ENCODE assay signal across 20 cellular contexts in the genomic region with DNA sequence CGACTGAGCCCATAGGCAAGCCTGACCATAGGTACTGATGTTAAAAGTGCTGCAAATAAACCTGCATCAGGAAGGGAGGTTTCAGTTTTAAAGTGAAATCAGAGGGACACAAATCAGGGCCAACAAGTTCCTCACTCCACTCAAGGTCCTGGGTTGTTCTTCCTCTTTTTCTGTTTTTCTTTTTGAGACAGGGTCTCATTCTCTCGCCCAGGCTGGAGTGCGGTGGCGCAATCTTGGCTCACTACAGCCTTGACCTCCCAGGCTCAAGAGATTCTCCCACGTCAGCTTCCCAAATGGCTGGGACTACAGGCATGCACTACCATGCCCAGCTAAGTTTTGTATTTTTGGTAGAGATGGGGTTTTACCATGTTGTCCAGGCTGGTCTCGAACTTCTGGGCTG. TPM values are rescaled to one million over a fixed set of nuclear protein-coding genes. Genes with fewer than 3 reads are reported as not detected.
DNase-seq lines count a peak whose midpoint lies in the region; ATAC-seq and TF ChIP-seq lines count a peak whose summit lies in the region.
"Had no signal": no experiment of that assay in that cellular context is flagged by ENCODE, and none has a peak within 500 bp of the region (broad histone marks: within the 10 kb centered on the region; RNA-seq: fewer than 3 reads in every experiment).

No MANE protein-coding gene starts in this region.

- H3K4me1 Mint-ChIP-seq in activated naive CD8-positive, alpha-beta T cell treated with anti-CD3 and anti-CD28 coated beads, Interleukin-2, amount 10 ng/mL, durations not matched to agents 7 days and 5 days: peaks cover 6% of the 10 kb centered on the region
- H3K4me1 Mint-ChIP-seq in activated naive CD8-positive, alpha-beta T cell treated with anti-CD3 and anti-CD28 coated beads for 36 hours: no peaks in the 10 kb centered on the region
- no peaks in the 10 kb centered on the region for H3K4me1 Mint-ChIP-seq in type B pancreatic cell (ENCODE audit: unreplicated experiment)
- H3K4me1 Mint-ChIP-seq: activated CD8-positive, alpha-beta memory T cell treated with anti-CD3 and anti-CD28 coated beads, Interleukin-2, amount 10 ng/mL, durations not matched to agents 7 days and 5 days; endodermal cell; nephron had no signal

- H3K27ac ChIP-seq in RWPE1: peak overlapping the region; percentile 20
- H3K27ac ChIP-seq in left lung: peak overlapping the region in 1 of 2 donors; percentile 37
- H3K27ac ChIP-seq in coronary artery: peak overlapping the region in 1 of 2 donors; percentile 54
- H3K27ac ChIP-seq: thyroid gland had no signal

- DNase-seq in activated naive CD8-positive, alpha-beta T cell treated with anti-CD3 and anti-CD28 coated beads, Interleukin-2, amount 10 ng/mL, durations not matched to agents 7 days and 5 days: no peak
- DNase-seq in activated naive CD8-positive, alpha-beta T cell treated with anti-CD3 and anti-CD28 coated beads for 36 hours: no peak
- DNase-seq in RWPE1 (ENCODE audit: low spot score) (no peak), left lung (peak in 1 of 2 donors; percentile 62), type B pancreatic cell (ENCODE audit: extremely low spot score, unreplicated experiment) (no peak), epidermal melanocyte (ENCODE audit: insufficient read length, low spot score) (no peak), NCI-H82 (lab: John Stamatoyannopoulos, UW) (no peak), coronary artery (ENCODE audit: low spot score) (no peak)
- DNase-seq: activated CD8-positive, alpha-beta memory T cell treated with anti-CD3 and anti-CD28 coated beads, Interleukin-2, amount 10 ng/mL, durations not matched to agents 7 days and 5 days; activated effector memory CD4-positive, alpha-beta T cell treated with Interleukin-2 at 50 U/mL for 16 hours; amygdala; CD4-positive, alpha-beta T cell; heart left ventricle; islet precursor cell; NCI-H1105; NCI-H774; thyroid gland had no signal

- POLR2A ChIA-PET in activated naive CD8-positive, alpha-beta T cell treated with anti-CD3 and anti-CD28 coated beads, Interleukin-2, amount 10 ng/mL, durations not matched to agents 7 days and 5 days (lab: Charles Lee): no interaction called here
- POLR2A ChIA-PET in RWPE1 (lab: Yijun Ruan, JAX; ENCODE audit: low non-redundant PET): no interaction called here

- H3K4me3 ChIP-seq in left lung (no peak overlapping the region), coronary artery (no peak overlapping the region)
- H3K4me3 ChIP-seq: heart left ventricle, thyroid gland had no signal

- H3K4me1 ChIP-seq in left lung: peaks cover 0 to 13% of the 10 kb centered on the region in 2 donors
- H3K4me1 ChIP-seq: thyroid gland had no signal

- H3K4me3 Mint-ChIP-seq in activated naive CD8-positive, alpha-beta T cell treated with anti-CD3 and anti-CD28 coated beads, Interleukin-2, amount 10 ng/mL, durations not matched to agents 7 days and 5 days: no peak overlapping the region
- H3K4me3 Mint-ChIP-seq in activated naive CD8-positive, alpha-beta T cell treated with anti-CD3 and anti-CD28 coated beads for 36 hours: no peak overlapping the region
- H3K4me3 Mint-ChIP-seq in type B pancreatic cell: no peak overlapping the region
- H3K4me3 Mint-ChIP-seq: activated CD8-positive, alpha-beta memory T cell treated with anti-CD3 and anti-CD28 coated beads, Interleukin-2, amount 10 ng/mL, durations not matched to agents 7 days and 5 days; CD4-positive, alpha-beta T cell; endodermal cell; nephron had no signal

- peaks cover 0 to 88% of the 10 kb centered on the region in 2 donors for H3K36me3 ChIP-seq in left lung

- intact Hi-C loops in left lung (cut with DNase I): no loop called here

- TF ChIP-seq CTCF in RWPE1 (conservative IDR thresholded peaks at IDR 0.05; ENCODE audit: low read depth) (no peak), left lung (IDR thresholded peaks at IDR 0.05) (no peak), type B pancreatic cell (conservative IDR thresholded peaks at IDR 0.05) (no peak), coronary artery (IDR thresholded peaks at IDR 0.05) (no peak)

- no peaks in the 10 kb centered on the region for H3K27me3 Mint-ChIP-seq in activated naive CD8-positive, alpha-beta T cell treated with anti-CD3 and anti-CD28 coated beads, Interleukin-2, amount 10 ng/mL, durations not matched to agents 7 days and 5 days
- no peaks in the 10 kb centered on the region for H3K27me3 Mint-ChIP-seq in activated naive CD8-positive, alpha-beta T cell treated with anti-CD3 and anti-CD28 coated beads for 36 hours
- no peaks in the 10 kb centered on the region for H3K27me3 Mint-ChIP-seq in type B pancreatic cell
- H3K27me3 Mint-ChIP-seq: activated CD8-positive, alpha-beta memory T cell treated with anti-CD3 and anti-CD28 coated beads, Interleukin-2, amount 10 ng/mL, durations not matched to agents 7 days and 5 days; CD4-positive, alpha-beta T cell had no signal

- H3K36me3 Mint-ChIP-seq in activated naive CD8-positive, alpha-beta T cell treated with anti-CD3 and anti-CD28 coated beads, Interleukin-2, amount 10 ng/mL, durations not matched to agents 7 days and 5 days: peaks cover 20% of the 10 kb centered on the region
- peaks cover 30% of the 10 kb centered on the region for H3K36me3 Mint-ChIP-seq in activated naive CD8-positive, alpha-beta T cell treated with anti-CD3 and anti-CD28 coated beads for 36 hours
- H3K36me3 Mint-ChIP-seq in type B pancreatic cell: peaks cover 24% of the 10 kb centered on the region

- H3K9me3 Mint-ChIP-seq in activated naive CD8-positive, alpha-beta T cell treated with anti-CD3 and anti-CD28 coated beads, Interleukin-2, amount 10 ng/mL, durations not matched to agents 7 days and 5 days: no peaks in the 10 kb centered on the region
- no peaks in the 10 kb centered on the region for H3K9me3 Mint-ChIP-seq in activated naive CD8-positive, alpha-beta T cell treated with anti-CD3 and anti-CD28 coated beads for 36 hours
- H3K9me3 Mint-ChIP-seq in type B pancreatic cell: no peaks in the 10 kb centered on the region
- H3K9me3 Mint-ChIP-seq: CD4-positive, alpha-beta T cell; endodermal cell; nephron had no signal

- CTCF ChIA-PET in RWPE1 (lab: Yijun Ruan, JAX): no interaction called here

- no peak for ATAC-seq in activated naive CD8-positive, alpha-beta T cell treated with anti-CD3 and anti-CD28 coated beads, Interleukin-2, amount 10 ng/mL, durations not matched to agents 7 days and 5 days (ENCODE audit: low read depth)
- ATAC-seq in left lung: peak; percentile 42
- ATAC-seq: activated CD4-positive, CD25-positive, alpha-beta regulatory T cell treated with anti-CD3 and anti-CD28 coated beads, Interleukin-2, amount 50 U/mL, for 24 hours; activated CD8-positive, alpha-beta memory T cell treated with anti-CD3 and anti-CD28 coated beads, Interleukin-2, amount 10 ng/mL, durations not matched to agents 7 days and 5 days had no signal

- peak overlapping the region; percentile 3 for H3K27ac Mint-ChIP-seq in activated naive CD8-positive, alpha-beta T cell treated with anti-CD3 and anti-CD28 coated beads, Interleukin-2, amount 10 ng/mL, durations not matched to agents 7 days and 5 days
- H3K27ac Mint-ChIP-seq in activated naive CD8-positive, alpha-beta T cell treated with anti-CD3 and anti-CD28 coated beads for 36 hours: no peak overlapping the region
- H3K27ac Mint-ChIP-seq in type B pancreatic cell: peak overlapping the region; percentile 29
- H3K27ac Mint-ChIP-seq: activated CD8-positive, alpha-beta memory T cell treated with anti-CD3 and anti-CD28 coated beads, Interleukin-2, amount 10 ng/mL, durations not matched to agents 7 days and 5 days; CD4-positive, alpha-beta T cell; endodermal cell; nephron had no signal

- H3K9me3 ChIP-seq in left lung: no peaks in the 10 kb centered on the region
- H3K9me3 ChIP-seq: heart left ventricle, thyroid gland had no signal

- no peaks in the 10 kb centered on the region for H3K27me3 ChIP-seq in left lung
- H3K27me3 ChIP-seq: heart left ventricle, thyroid gland had no signal

RNA-seq across cellular contexts. Expression of a gene that starts 20.4 kb away (rescaled TPM):
- total RNA-seq in activated naive CD8-positive, alpha-beta T cell treated with anti-CD3 and anti-CD28 coated beads, Interleukin-2, amount 10 ng/mL, durations not matched to agents 7 days and 5 days: 10 to 100 TPM; 56.9 to 61.5 TPM
- total RNA-seq in activated naive CD8-positive, alpha-beta T cell treated with anti-CD3 and anti-CD28 coated beads for 36 hours: 10 to 100 TPM; 60.3 to 61.1 TPM
- total RNA-seq in left lung (10 to 100 TPM; 46.8 to 64.6 TPM), type B pancreatic cell (ENCODE audit: low replicate concordance) (74.0 and 100 TPM in 2 replicates)
